ENCODE assay signal across 1 cellular context in genomic region chr6:17725083-17725482, GRCh38.
TF ChIP-seq lines count a peak whose summit lies in the region.

No MANE protein-coding gene starts in this region.

TF ChIP-seq in HepG2, 621 proteins besides CTCF, POLR2A, EP300 and RAD21 (continued from another document and continues in another):
- TF ChIP-seq, protein P1, sequence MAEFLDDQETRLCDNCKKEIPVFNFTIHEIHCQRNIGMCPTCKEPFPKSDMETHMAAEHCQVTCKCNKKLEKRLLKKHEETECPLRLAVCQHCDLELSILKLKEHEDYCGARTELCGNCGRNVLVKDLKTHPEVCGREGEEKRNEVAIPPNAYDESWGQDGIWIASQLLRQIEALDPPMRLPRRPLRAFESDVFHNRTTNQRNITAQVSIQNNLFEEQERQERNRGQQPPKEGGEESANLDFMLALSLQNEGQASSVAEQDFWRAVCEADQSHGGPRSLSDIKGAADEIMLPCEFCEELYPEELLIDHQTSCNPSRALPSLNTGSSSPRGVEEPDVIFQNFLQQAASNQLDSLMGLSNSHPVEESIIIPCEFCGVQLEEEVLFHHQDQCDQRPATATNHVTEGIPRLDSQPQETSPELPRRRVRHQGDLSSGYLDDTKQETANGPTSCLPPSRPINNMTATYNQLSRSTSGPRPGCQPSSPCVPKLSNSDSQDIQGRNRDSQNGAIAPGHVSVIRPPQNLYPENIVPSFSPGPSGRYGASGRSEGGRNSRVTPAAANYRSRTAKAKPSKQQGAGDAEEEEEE (CRISPR knock-in tag; IDR thresholded peaks at IDR 0.05; ENCODE audit: borderline replicate concordance): no peak
- TF ChIP-seq REXO4 (CRISPR knock-in tag; IDR thresholded peaks at IDR 0.05; ENCODE audit: borderline replicate concordance) (no peak), RORA (CRISPR knock-in tag; IDR thresholded peaks at IDR 0.05) (no peak), ZBTB1 (CRISPR knock-in tag; IDR thresholded peaks at IDR 0.05; ENCODE audit: borderline replicate concordance) (no peak), ZNF350 (CRISPR knock-in tag; IDR thresholded peaks at IDR 0.05; ENCODE audit: borderline replicate concordance, low read depth) (peak; percentile 46; the same call in 1 of the 2 replicates), ZKSCAN1 (IDR thresholded peaks at IDR 0.05; ENCODE audit: low read length) (no peak), NFE2L1 (CRISPR knock-in tag; IDR thresholded peaks at IDR 0.05; ENCODE audit: borderline replicate concordance) (no peak), ZNF616 (CRISPR knock-in tag; IDR thresholded peaks at IDR 0.05; ENCODE audit: low read depth) (no peak), SNAPC4 (CRISPR knock-in tag; IDR thresholded peaks at IDR 0.05) (no peak), THYN1 (CRISPR knock-in tag; IDR thresholded peaks at IDR 0.05; ENCODE audit: borderline replicate concordance, low read depth) (no peak), ZNF142 (CRISPR knock-in tag; IDR thresholded peaks at IDR 0.05) (no peak), ATF2 (CRISPR knock-in tag; IDR thresholded peaks at IDR 0.05) (0 out of 2 replicates have a peak, but pooled peaks have one; percentile 41), ATRX (CRISPR knock-in tag; IDR thresholded peaks at IDR 0.05; ENCODE audit: borderline replicate concordance) (no peak), FOSL1 (CRISPR knock-in tag; IDR thresholded peaks at IDR 0.05; ENCODE audit: borderline replicate concordance) (no peak), ZNF354B (CRISPR knock-in tag; IDR thresholded peaks at IDR 0.05) (no peak), GTF3A (CRISPR knock-in tag; conservative IDR thresholded peaks at IDR 0.05) (no peak)
- TF ChIP-seq, protein P2, sequence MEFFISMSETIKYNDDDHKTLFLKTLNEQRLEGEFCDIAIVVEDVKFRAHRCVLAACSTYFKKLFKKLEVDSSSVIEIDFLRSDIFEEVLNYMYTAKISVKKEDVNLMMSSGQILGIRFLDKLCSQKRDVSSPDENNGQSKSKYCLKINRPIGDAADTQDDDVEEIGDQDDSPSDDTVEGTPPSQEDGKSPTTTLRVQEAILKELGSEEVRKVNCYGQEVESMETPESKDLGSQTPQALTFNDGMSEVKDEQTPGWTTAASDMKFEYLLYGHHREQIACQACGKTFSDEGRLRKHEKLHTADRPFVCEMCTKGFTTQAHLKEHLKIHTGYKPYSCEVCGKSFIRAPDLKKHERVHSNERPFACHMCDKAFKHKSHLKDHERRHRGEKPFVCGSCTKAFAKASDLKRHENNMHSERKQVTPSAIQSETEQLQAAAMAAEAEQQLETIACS (CRISPR knock-in tag; IDR thresholded peaks at IDR 0.05): no peak
- TF ChIP-seq, protein P3, sequence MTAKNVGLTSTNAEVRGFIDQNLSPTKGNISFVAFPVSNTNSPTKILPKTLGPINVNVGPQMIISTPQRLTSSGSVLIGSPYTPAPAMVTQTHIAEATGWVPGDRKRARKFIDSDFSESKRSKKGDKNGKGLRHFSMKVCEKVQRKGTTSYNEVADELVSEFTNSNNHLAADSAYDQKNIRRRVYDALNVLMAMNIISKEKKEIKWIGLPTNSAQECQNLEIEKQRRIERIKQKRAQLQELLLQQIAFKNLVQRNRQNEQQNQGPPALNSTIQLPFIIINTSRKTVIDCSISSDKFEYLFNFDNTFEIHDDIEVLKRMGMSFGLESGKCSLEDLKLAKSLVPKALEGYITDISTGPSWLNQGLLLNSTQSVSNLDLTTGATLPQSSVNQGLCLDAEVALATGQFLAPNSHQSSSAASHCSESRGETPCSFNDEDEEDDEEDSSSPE (CRISPR knock-in tag; IDR thresholded peaks at IDR 0.05): no peak
- TF ChIP-seq, protein P4, sequence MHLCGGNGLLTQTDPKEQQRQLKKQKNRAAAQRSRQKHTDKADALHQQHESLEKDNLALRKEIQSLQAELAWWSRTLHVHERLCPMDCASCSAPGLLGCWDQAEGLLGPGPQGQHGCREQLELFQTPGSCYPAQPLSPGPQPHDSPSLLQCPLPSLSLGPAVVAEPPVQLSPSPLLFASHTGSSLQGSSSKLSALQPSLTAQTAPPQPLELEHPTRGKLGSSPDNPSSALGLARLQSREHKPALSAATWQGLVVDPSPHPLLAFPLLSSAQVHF (CRISPR knock-in tag; IDR thresholded peaks at IDR 0.05): no peak
- TF ChIP-seq, protein P5, sequence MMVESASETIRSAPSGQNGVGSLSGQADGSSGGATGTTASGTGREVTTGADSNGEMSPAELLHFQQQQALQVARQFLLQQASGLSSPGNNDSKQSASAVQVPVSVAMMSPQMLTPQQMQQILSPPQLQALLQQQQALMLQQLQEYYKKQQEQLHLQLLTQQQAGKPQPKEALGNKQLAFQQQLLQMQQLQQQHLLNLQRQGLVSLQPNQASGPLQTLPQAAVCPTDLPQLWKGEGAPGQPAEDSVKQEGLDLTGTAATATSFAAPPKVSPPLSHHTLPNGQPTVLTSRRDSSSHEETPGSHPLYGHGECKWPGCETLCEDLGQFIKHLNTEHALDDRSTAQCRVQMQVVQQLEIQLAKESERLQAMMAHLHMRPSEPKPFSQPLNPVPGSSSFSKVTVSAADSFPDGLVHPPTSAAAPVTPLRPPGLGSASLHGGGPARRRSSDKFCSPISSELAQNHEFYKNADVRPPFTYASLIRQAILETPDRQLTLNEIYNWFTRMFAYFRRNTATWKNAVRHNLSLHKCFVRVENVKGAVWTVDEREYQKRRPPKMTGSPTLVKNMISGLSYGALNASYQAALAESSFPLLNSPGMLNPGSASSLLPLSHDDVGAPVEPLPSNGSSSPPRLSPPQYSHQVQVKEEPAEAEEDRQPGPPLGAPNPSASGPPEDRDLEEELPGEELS (CRISPR knock-in tag; IDR thresholded peaks at IDR 0.05): peak; percentile 61
- TF ChIP-seq, protein P6, sequence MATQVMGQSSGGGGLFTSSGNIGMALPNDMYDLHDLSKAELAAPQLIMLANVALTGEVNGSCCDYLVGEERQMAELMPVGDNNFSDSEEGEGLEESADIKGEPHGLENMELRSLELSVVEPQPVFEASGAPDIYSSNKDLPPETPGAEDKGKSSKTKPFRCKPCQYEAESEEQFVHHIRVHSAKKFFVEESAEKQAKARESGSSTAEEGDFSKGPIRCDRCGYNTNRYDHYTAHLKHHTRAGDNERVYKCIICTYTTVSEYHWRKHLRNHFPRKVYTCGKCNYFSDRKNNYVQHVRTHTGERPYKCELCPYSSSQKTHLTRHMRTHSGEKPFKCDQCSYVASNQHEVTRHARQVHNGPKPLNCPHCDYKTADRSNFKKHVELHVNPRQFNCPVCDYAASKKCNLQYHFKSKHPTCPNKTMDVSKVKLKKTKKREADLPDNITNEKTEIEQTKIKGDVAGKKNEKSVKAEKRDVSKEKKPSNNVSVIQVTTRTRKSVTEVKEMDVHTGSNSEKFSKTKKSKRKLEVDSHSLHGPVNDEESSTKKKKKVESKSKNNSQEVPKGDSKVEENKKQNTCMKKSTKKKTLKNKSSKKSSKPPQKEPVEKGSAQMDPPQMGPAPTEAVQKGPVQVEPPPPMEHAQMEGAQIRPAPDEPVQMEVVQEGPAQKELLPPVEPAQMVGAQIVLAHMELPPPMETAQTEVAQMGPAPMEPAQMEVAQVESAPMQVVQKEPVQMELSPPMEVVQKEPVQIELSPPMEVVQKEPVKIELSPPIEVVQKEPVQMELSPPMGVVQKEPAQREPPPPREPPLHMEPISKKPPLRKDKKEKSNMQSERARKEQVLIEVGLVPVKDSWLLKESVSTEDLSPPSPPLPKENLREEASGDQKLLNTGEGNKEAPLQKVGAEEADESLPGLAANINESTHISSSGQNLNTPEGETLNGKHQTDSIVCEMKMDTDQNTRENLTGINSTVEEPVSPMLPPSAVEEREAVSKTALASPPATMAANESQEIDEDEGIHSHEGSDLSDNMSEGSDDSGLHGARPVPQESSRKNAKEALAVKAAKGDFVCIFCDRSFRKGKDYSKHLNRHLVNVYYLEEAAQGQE (IDR thresholded peaks at IDR 0.05; ENCODE audit: borderline replicate concordance in 1 of 2, low read depth in 1 of 2, low read length in 2 of 2): no peak
- TF ChIP-seq, protein P7, sequence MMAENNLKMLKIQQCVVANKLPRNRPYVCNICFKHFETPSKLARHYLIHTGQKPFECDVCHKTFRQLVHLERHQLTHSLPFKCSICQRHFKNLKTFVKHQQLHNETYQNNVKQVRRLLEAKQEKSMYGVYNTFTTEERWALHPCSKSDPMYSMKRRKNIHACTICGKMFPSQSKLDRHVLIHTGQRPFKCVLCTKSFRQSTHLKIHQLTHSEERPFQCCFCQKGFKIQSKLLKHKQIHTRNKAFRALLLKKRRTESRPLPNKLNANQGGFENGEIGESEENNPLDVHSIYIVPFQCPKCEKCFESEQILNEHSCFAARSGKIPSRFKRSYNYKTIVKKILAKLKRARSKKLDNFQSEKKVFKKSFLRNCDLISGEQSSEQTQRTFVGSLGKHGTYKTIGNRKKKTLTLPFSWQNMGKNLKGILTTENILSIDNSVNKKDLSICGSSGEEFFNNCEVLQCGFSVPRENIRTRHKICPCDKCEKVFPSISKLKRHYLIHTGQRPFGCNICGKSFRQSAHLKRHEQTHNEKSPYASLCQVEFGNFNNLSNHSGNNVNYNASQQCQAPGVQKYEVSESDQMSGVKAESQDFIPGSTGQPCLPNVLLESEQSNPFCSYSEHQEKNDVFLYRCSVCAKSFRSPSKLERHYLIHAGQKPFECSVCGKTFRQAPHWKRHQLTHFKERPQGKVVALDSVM (CRISPR knock-in tag; IDR thresholded peaks at IDR 0.05): 0 out of 2 replicates have a peak, but pooled peaks have one; percentile 10
